ENCODE assay signal across 21 cellular contexts in genomic region chr9:110538169-110538568, GRCh38. TPM values are rescaled to one million over a fixed set of nuclear protein-coding genes. Genes with fewer than 3 reads are reported as not detected.
DNase-seq lines count a peak whose midpoint lies in the region; ATAC-seq and TF ChIP-seq lines count a peak whose summit lies in the region.
"Had no signal": no experiment of that assay in that cellular context is flagged by ENCODE, and none has a peak within 500 bp of the region (broad histone marks: within the 10 kb centered on the region; RNA-seq: fewer than 3 reads in every experiment).

No MANE protein-coding gene starts in this region.

- no peak for TF ChIP-seq POLR2A in prostate gland (IDR thresholded peaks at IDR 0.05)

- no peak overlapping the region for H3K14ac ChIP-seq in trophoblast cell (ENCODE audit: low read length)

- H2AFZ ChIP-seq in mammary epithelial cell (ENCODE audit: low read depth, low read length) (no peak overlapping the region), trophoblast cell (ENCODE audit: insufficient read depth, low read length, poor library complexity) (no peak overlapping the region)

- H3K9ac ChIP-seq in mammary epithelial cell (ENCODE audit: insufficient read depth, low read length) (no peak overlapping the region), trophoblast cell (ENCODE audit: low read length) (no peak overlapping the region)

- no peak overlapping the region for H3K23ac ChIP-seq in trophoblast cell (ENCODE audit: low read length)

- no peak for DNase-seq in left ventricle myocardium superior
- DNase-seq in right cardiac atrium = no peak
- DNase-seq in mammary epithelial cell = no peak
- peak; percentile 62 for DNase-seq in iris pigment epithelial cell (ENCODE audit: low read depth)
- no peak for DNase-seq in aorta
- no peak for DNase-seq in prostate gland (ENCODE audit: low spot score)
- no peak for DNase-seq in trophoblast cell
- DNase-seq: ACHN; activated CD4-positive, CD25-positive, alpha-beta regulatory T cell treated with anti-CD3 and anti-CD28 coated beads, Interleukin-2, amount 50 U/mL, for 72 hours; activated CD8-positive, alpha-beta memory T cell treated with anti-CD3 and anti-CD28 coated beads, Interleukin-2, amount 10 ng/mL, durations not matched to agents 7 days and 5 days; activated effector memory CD4-positive, alpha-beta T cell treated with anti-CD3 and anti-CD28 coated beads, Interleukin-2, amount 50 U/mL, for 16 hours; anterior cingulate cortex; cortex of kidney; erythroblast; left colon; NCI-H1694; NK-92 treated with Interleukin-12 subunit alpha and Interleukin-12 subunit beta, amount 100 ng/mL, for 24 hours; SHP77; stimulated activated naive CD8-positive, alpha-beta T cell treated with anti-CD3 and anti-CD28 coated beads, Interleukin-15, amount 100 ng/mL, for 72 hours had no signal

- in situ Hi-C loops in mammary epithelial cell (cut with MboI; ENCODE audit: low sequenced_read_pairs in 2 of 2) = no loop called here

- H3K4me2 ChIP-seq in mammary epithelial cell (ENCODE audit: insufficient read depth, low read depth, low read length) = peak overlapping the region; percentile 45
- no peak overlapping the region for H3K4me2 ChIP-seq in trophoblast cell (ENCODE audit: low read length)

- CTCF ChIA-PET in mammary epithelial cell (lab: Charles Lee; ENCODE audit: low non-redundant PET) = no interaction called here

- intact Hi-C loops in left ventricle myocardium superior (cut with micrococcal nuclease) = no loop called here
- intact Hi-C loops in right cardiac atrium (cut with DNase I) = no loop called here
- intact Hi-C loops in mammary epithelial cell (cut with micrococcal nuclease) = no loop called here
- intact Hi-C loops in aorta (cut with DNase I) = no loop called here
- intact Hi-C loops in prostate gland (cut with DNase I) = no loop called here

- WGBS in right cardiac atrium = 45% methylated on average over 2 of the region's 2 CpGs
- 0% methylated on average over 2 of the region's 2 CpGs for WGBS in mammary epithelial cell (ENCODE audit: low coverage, missing lambda C conversion rate)
- WGBS in aorta, 2 donors = 2% methylated on average over 2 of the region's 2 CpGs
- WGBS in prostate gland = 11% methylated on average over 2 of the region's 2 CpGs
- WGBS in trophoblast cell (ENCODE audit: extremely low coverage, insufficient coverage, insufficient read length) = no CpG with 5 or more reads among the region's 2 CpGs

- BruUV-seq in mammary epithelial cell (replicated peaks; lab: Mats Ljungman, UMichigan) = no TSS peak

- H3K18ac ChIP-seq in trophoblast cell (ENCODE audit: low read length) = no peak overlapping the region

- no peaks in the 10 kb centered on the region for H4K20me1 ChIP-seq in mammary epithelial cell (ENCODE audit: insufficient read depth, low read length)

- H3K79me2 ChIP-seq in mammary epithelial cell (ENCODE audit: insufficient read depth, low read length) (no peaks in the 10 kb centered on the region), trophoblast cell (ENCODE audit: control insufficient read depth, insufficient read depth, low read length, poor library complexity) (no peaks in the 10 kb centered on the region)

- H3K36me3 ChIP-seq in mammary epithelial cell (ENCODE audit: insufficient read depth, low read length) (no peaks in the 10 kb centered on the region), aorta (ENCODE audit: control insufficient read depth in 1 of 2, insufficient read depth in 2 of 2, low read length in 1 of 2) (no peaks in the 10 kb centered on the region), prostate gland (no peaks in the 10 kb centered on the region), trophoblast cell (ENCODE audit: control insufficient read depth in 1 of 2, insufficient read depth in 2 of 2, low read length in 2 of 2) (no peaks in the 10 kb centered on the region)

- H2AK5ac ChIP-seq in trophoblast cell (ENCODE audit: low read length) = no peak overlapping the region

- H3K9me3 ChIP-seq in right cardiac atrium (ENCODE audit: control insufficient read depth, low read length) (no peaks in the 10 kb centered on the region), mammary epithelial cell (replicated peaks; ENCODE audit: insufficient read depth, low read length) (no peaks in the 10 kb centered on the region), aorta (ENCODE audit: control insufficient read depth, low read length) (no peaks in the 10 kb centered on the region), prostate gland (no peaks in the 10 kb centered on the region), trophoblast cell (ENCODE audit: insufficient read depth, low read depth, low read length) (no peaks in the 10 kb centered on the region)

- H3K4me3 ChIP-seq in right cardiac atrium (ENCODE audit: low read length) (no peak overlapping the region), mammary epithelial cell (replicated peaks in 1 of 3; ENCODE audit: insufficient read depth in 1 of 3, low read depth in 2 of 3, low read length in 3 of 3) (no peak overlapping the region), aorta (ENCODE audit: low read length in 2 of 2) (no peak overlapping the region), prostate gland (no peak overlapping the region), trophoblast cell (ENCODE audit: low read depth, low read length) (no peak overlapping the region)

- H3K27ac ChIP-seq in right cardiac atrium (ENCODE audit: low read length) (no peak overlapping the region), mammary epithelial cell (ENCODE audit: insufficient read depth, low read depth, low read length) (no peak overlapping the region), aorta (ENCODE audit: low read depth in 1 of 2, low read length in 2 of 2) (no peak overlapping the region), prostate gland (no peak overlapping the region), trophoblast cell (ENCODE audit: low read depth, low read length) (no peak overlapping the region)

- H3K4me1 ChIP-seq in right cardiac atrium (ENCODE audit: control insufficient read depth, insufficient read depth, low read length) (no peaks in the 10 kb centered on the region), mammary epithelial cell (ENCODE audit: insufficient read depth, low read length) (no peaks in the 10 kb centered on the region), aorta (ENCODE audit: control insufficient read depth in 1 of 2, insufficient read depth in 2 of 2, low read length in 2 of 2) (no peaks in the 10 kb centered on the region), prostate gland (replicated peaks) (no peaks in the 10 kb centered on the region), trophoblast cell (ENCODE audit: control insufficient read depth in 1 of 2, insufficient read depth in 2 of 2, low read length in 2 of 2) (no peaks in the 10 kb centered on the region)

- H3K27me3 ChIP-seq in right cardiac atrium (ENCODE audit: control insufficient read depth, insufficient read depth) (no peaks in the 10 kb centered on the region), mammary epithelial cell (ENCODE audit: insufficient read depth, low read length) (no peaks in the 10 kb centered on the region), aorta (ENCODE audit: control insufficient read depth in 1 of 2, insufficient read depth in 2 of 2, low read length in 1 of 2) (no peaks in the 10 kb centered on the region), prostate gland (replicated peaks; ENCODE audit: insufficient read depth) (no peaks in the 10 kb centered on the region), trophoblast cell (ENCODE audit: insufficient read depth, low read length) (no peaks in the 10 kb centered on the region)

- H2BK12ac ChIP-seq in trophoblast cell (ENCODE audit: low read length) = no peak overlapping the region

- no peak overlapping the region for H2BK120ac ChIP-seq in trophoblast cell (ENCODE audit: insufficient read depth, low read length, poor library complexity)

- no peak overlapping the region for H4K12ac ChIP-seq in trophoblast cell (ENCODE audit: low read depth, low read length)

- no peaks in the 10 kb centered on the region for H3K79me1 ChIP-seq in trophoblast cell (ENCODE audit: low read length)

- no peak overlapping the region for H4K8ac ChIP-seq in trophoblast cell (ENCODE audit: low read depth, low read length)

- no peak overlapping the region for H3K4ac ChIP-seq in trophoblast cell (ENCODE audit: low read depth, low read length)

- no peak overlapping the region for H4K91ac ChIP-seq in trophoblast cell (ENCODE audit: low read depth, low read length)

- no peak overlapping the region for H2BK5ac ChIP-seq in trophoblast cell (ENCODE audit: low read depth, low read length, poor library complexity)

- peak; percentile 59 for ATAC-seq in left ventricle myocardium superior
- no peak for ATAC-seq in right cardiac atrium
- ATAC-seq in aorta (ENCODE audit: low FRiP score) = peak; percentile 29
- no peak for ATAC-seq in GM18861 (IDR thresholded peaks at IDR 0.05; ENCODE audit: unreplicated experiment)
- ATAC-seq: activated CD8-positive, alpha-beta memory T cell treated with anti-CD3 and anti-CD28 coated beads, Interleukin-2, amount 10 ng/mL, durations not matched to agents 7 days and 5 days; left colon; stimulated activated naive CD8-positive, alpha-beta T cell treated with anti-CD3 and anti-CD28 coated beads, Interleukin-15, amount 100 ng/mL, for 72 hours had no signal

- dilution Hi-C loops in mammary epithelial cell (cut with HindIII; ENCODE audit: low sequenced_read_pairs) = no loop called here

- TF ChIP-seq CTCF in mammary epithelial cell (conservative IDR thresholded peaks at IDR 0.05 in 1 of 2, IDR thresholded peaks at IDR 0.05 in 1 of 2; ENCODE audit: extremely low read depth in 1 of 2, insufficient read depth in 1 of 2, low read depth in 1 of 2, low read length in 2 of 2) (no peak), prostate gland (IDR thresholded peaks at IDR 0.05) (no peak)

RNA-seq across cellular contexts. Expression of gene SVEP1, which starts 41.4 kb away (rescaled TPM):
- total RNA-seq in left ventricle myocardium superior (5.7 TPM), right cardiac atrium (10 to 100 TPM in 2 of 4 donors, 1 to 10 TPM in 2; 8.0 to 14.2 (median 10.2) TPM), mammary epithelial cell (10 to 100 TPM in 1 of 2 donors, 1 to 10 TPM in 1; 4.5 to 29.8 TPM), aorta (100 to 1,000 TPM in 1 of 2 donors, 10 to 100 TPM in 1; 74.6 to 120 TPM), prostate gland (1 to 10 TPM; 2.7 to 5.8 TPM)
- polyA plus RNA-seq in right cardiac atrium (3.0 TPM), mammary epithelial cell (1.2 TPM), aorta (1 to 10 TPM in 1 of 2 donors, under 1 TPM in 1; 0.63 to 2.3 TPM)
- polyA minus RNA-seq in mammary epithelial cell = 8.5 TPM
- 6.2 and 6.4 TPM in 2 replicates for polyA plus RNA-seq in trophoblast cell (2013)
- total RNA-seq: activated CD8-positive, alpha-beta memory T cell treated with anti-CD3 and anti-CD28 coated beads, Interleukin-2, amount 10 ng/mL, durations not matched to agents 7 days and 5 days; G401 had no signal

Comparison
In these comparisons a context has a peak if more than half of its experiments do, and no peak if none do; other contexts are left out.
1. ATAC-seq: peak in left ventricle myocardium superior (single experiment) and aorta (single experiment); none in right cardiac atrium (0 of 2) and GM18861 (single experiment).